In genomic region chr11:8344346-8344745, GRCh38 we compare ENCODE assay signal across 32 cellular contexts.
"Had no signal": no experiment of that assay in that cellular context is flagged by ENCODE, and none has a peak within 500 bp of the region (broad histone marks: within the 10 kb centered on the region; RNA-seq: fewer than 3 reads in every experiment).

No MANE protein-coding gene starts in this region.

- H3K4me3 ChIP-seq: left lung, lower lobe of right lung, pancreas, prostate gland, sigmoid colon, tibial nerve, uterus had no signal

- H3K27me3 ChIP-seq: pancreas, sigmoid colon, uterus had no signal

- H3K36me3 ChIP-seq: left lung, lower lobe of right lung, pancreas, prostate gland, sigmoid colon, tibial nerve, uterus had no signal

- H3K4me1 ChIP-seq: left lung, lower lobe of right lung, pancreas, prostate gland, sigmoid colon, tibial nerve, uterus had no signal

- ATAC-seq: left colon; left lung; lower lobe of right lung; naive thymus-derived CD8-positive, alpha-beta T cell; pancreas; right cardiac atrium; stimulated activated memory B cell treated with anti-CD40 and anti-IgM and Interleukin-4, amounts not matched to agents 10 μg/mL and 1 μg/mL and 100 μg/mL, for 72 hours; stimulated activated naive CD8-positive, alpha-beta T cell treated with anti-CD3 and anti-CD28 coated beads, Interleukin-15, amount 100 ng/mL, for 72 hours had no signal

- H3K27ac ChIP-seq: left lung, lower lobe of right lung, pancreas, prostate gland, sigmoid colon, tibial nerve, uterus had no signal

- DNase-seq: hypothalamus; immature natural killer cell; left colon; lower lobe of right lung; mammary epithelial cell; mesendoderm; naive thymus-derived CD8-positive, alpha-beta T cell; nucleus accumbens; pancreas; posterior cingulate gyrus; retina; right cardiac atrium; sigmoid colon; small intestine; stimulated activated CD4-positive, alpha-beta T cell treated with anti-CD3 and anti-CD28 coated beads, Interleukin-1b, Interleukin-23, amount 100 ng/mL, for 48 hours; stimulated activated CD4-positive, alpha-beta T cell treated with anti-CD3 and anti-CD28 coated beads, Interleukin-2, amount 100 ng/mL, for 48 hours; stimulated activated CD4-positive, alpha-beta T cell treated with anti-CD3 and anti-CD28 coated beads, Interleukin-4, amount 100 ng/mL, for 4 hours; stimulated activated CD8-positive, alpha-beta memory T cell treated with anti-CD3 and anti-CD28 coated beads, Interleukin-4, amount 100 ng/mL, for 48 hours; stimulated activated naive CD4-positive, alpha-beta T cell treated with Interleukin-2 at 50 U/mL for 16 hours; stimulated activated naive CD8-positive, alpha-beta T cell treated with anti-CD3 and anti-CD28 coated beads, Interleukin-15, amount 100 ng/mL, for 72 hours; substantia nigra; uterus had no signal

- H3K36me3 Mint-ChIP-seq: immature natural killer cell; mesothelial cell of epicardium; naive thymus-derived CD8-positive, alpha-beta T cell; stimulated activated memory B cell treated with anti-CD40 and anti-IgM and Interleukin-4, amounts not matched to agents 10 μg/mL and 1 μg/mL and 100 μg/mL, for 72 hours; type B pancreatic cell had no signal

- H3K27me3 Mint-ChIP-seq: stimulated activated memory B cell treated with anti-CD40 and anti-IgM and Interleukin-4, amounts not matched to agents 10 μg/mL and 1 μg/mL and 100 μg/mL, for 72 hours had no signal

- H3K9me3 Mint-ChIP-seq: immature natural killer cell, mesothelial cell of epicardium, nephron, neural crest cell, type B pancreatic cell had no signal

- H3K4me3 Mint-ChIP-seq: immature natural killer cell; mesothelial cell of epicardium; naive thymus-derived CD8-positive, alpha-beta T cell; nephron; neural crest cell; stimulated activated naive CD8-positive, alpha-beta T cell treated with anti-CD3 and anti-CD28 coated beads, Interleukin-15, amount 100 ng/mL, for 72 hours; type B pancreatic cell had no signal

- FAIRE-seq: islet of Langerhans, kidney, pancreas, small intestine had no signal

- H3K4me1 Mint-ChIP-seq: immature natural killer cell, nephron had no signal

- H3K9me3 ChIP-seq: left lung, lower lobe of right lung, pancreas, prostate gland, sigmoid colon, tibial nerve, uterus had no signal

- H3K27ac Mint-ChIP-seq: immature natural killer cell, mesothelial cell of epicardium, nephron, type B pancreatic cell had no signal
